21 cellular contexts compared by ENCODE assay signal in genomic region chr17:1759529-1759928, GRCh38. TPM values are rescaled to one million over a fixed set of nuclear protein-coding genes. Genes with fewer than 3 reads are reported as not detected.
DNase-seq lines count a peak whose midpoint lies in the region; ATAC-seq, FAIRE-seq and TF ChIP-seq lines count a peak whose summit lies in the region.
"Had no signal": no experiment of that assay in that cellular context is flagged by ENCODE, and none has a peak within 500 bp of the region (broad histone marks: within the 10 kb centered on the region; RNA-seq: fewer than 3 reads in every experiment).

No MANE protein-coding gene starts in this region.

- no peaks in the 10 kb centered on the region for H3K79me2 ChIP-seq in keratinocyte (ENCODE audit: control insufficient read depth, insufficient read depth, low read length)

- DNase-seq in M059J (ENCODE audit: low read depth), result peak; percentile 24
- no peak for DNase-seq in keratinocyte (ENCODE audit: low read depth, low spot score)
- no peak for DNase-seq in gastrocnemius medialis
- no peak for DNase-seq in mesothelial cell of epicardium (ENCODE audit: low spot score in 2 of 2, unreplicated experiment in 2 of 2)
- DNase-seq: Calu3; CD8-positive, alpha-beta T cell; H7; HFFc6; IMR-90; MG63; NCI-H1048; NCI-H1436; NCI-H1930; NCI-H526 had no signal

- intact Hi-C loops in dendritic cell treated with granulocyte-macrophage colony-stimulating factor and Interleukin-4, amounts not matched to agents 40 ng/mL and 50 ng/mL, for 4 days (cut with micrococcal nuclease), result no loop called here
- intact Hi-C loops in gastrocnemius medialis (cut with DNase I; ENCODE audit: low total_unique reads), result no loop called here

- in situ Hi-C loops in gastrocnemius medialis (cut with MboI; ENCODE audit: low sequenced_read_pairs in 4 of 4), result no loop called here

- peak overlapping the region; percentile 33 for H3K9ac ChIP-seq in keratinocyte (ENCODE audit: control insufficient read depth, extremely low read depth, insufficient read depth, low read length)
- H3K9ac ChIP-seq: BLaER1 had no signal

- H3K27me3 ChIP-seq in keratinocyte (ENCODE audit: control insufficient read depth, extremely low read depth, insufficient read depth, low read length) (no peaks in the 10 kb centered on the region), gastrocnemius medialis (no peaks in the 10 kb centered on the region)
- H3K27me3 ChIP-seq: MG63, SJSA1 had no signal

- no peak overlapping the region for H2AFZ ChIP-seq in keratinocyte (ENCODE audit: control insufficient read depth, low read length)

- FAIRE-seq in keratinocyte (lab: Jason Lieb, UNC), result peak; percentile 23
- FAIRE-seq: GM12891 had no signal

- H3K4me2 ChIP-seq in keratinocyte (ENCODE audit: control insufficient read depth, extremely low read depth, insufficient read depth, low read depth, low read length), result peak overlapping the region; percentile 58
- H3K4me2 ChIP-seq: BLaER1 had no signal

- peak overlapping the region; percentile 85 for H3K27ac Mint-ChIP-seq in dendritic cell treated with granulocyte-macrophage colony-stimulating factor and Interleukin-4, amounts not matched to agents 40 ng/mL and 50 ng/mL, for 4 days
- H3K27ac Mint-ChIP-seq in mesothelial cell of epicardium, result no peak overlapping the region
- H3K27ac Mint-ChIP-seq: HFFc6 had no signal

- H3K4me3 Mint-ChIP-seq in dendritic cell treated with granulocyte-macrophage colony-stimulating factor and Interleukin-4, amounts not matched to agents 40 ng/mL and 50 ng/mL, for 4 days, result no peak overlapping the region
- H3K4me3 Mint-ChIP-seq in mesothelial cell of epicardium, result no peak overlapping the region
- H3K4me3 Mint-ChIP-seq: CD8-positive, alpha-beta T cell; HFFc6 had no signal

- H3K27ac ChIP-seq in keratinocyte (ENCODE audit: control insufficient read depth, insufficient read depth, low read length) (no peak overlapping the region), gastrocnemius medialis (peak overlapping the region; percentile 22 to 64 (median 38))
- H3K27ac ChIP-seq: BLaER1, SJSA1 had no signal

- H3K4me1 Mint-ChIP-seq in dendritic cell treated with granulocyte-macrophage colony-stimulating factor and Interleukin-4, amounts not matched to agents 40 ng/mL and 50 ng/mL, for 4 days (ENCODE audit: low read depth), result peaks cover 88% of the 10 kb centered on the region
- peaks cover 33% of the 10 kb centered on the region for H3K4me1 Mint-ChIP-seq in mesothelial cell of epicardium

- TF ChIP-seq CTCF in keratinocyte (optimal IDR thresholded peaks at IDR 0.05 in 1 of 3, IDR thresholded peaks at IDR 0.05 in 1 of 3, conservative IDR thresholded peaks at IDR 0.05 in 1 of 3; ENCODE audit: extremely low read depth in 1 of 3, insufficient read depth in 2 of 3, low read length in 3 of 3), result no peak
- TF ChIP-seq CTCF in gastrocnemius medialis (IDR thresholded peaks at IDR 0.05 in 4 of 5, conservative IDR thresholded peaks at IDR 0.05 in 1 of 5), result no peak
- no peak for TF ChIP-seq CTCF in mesothelial cell of epicardium (IDR thresholded peaks at IDR 0.05; ENCODE audit: unreplicated experiment)

- H4K20me1 ChIP-seq in keratinocyte (ENCODE audit: control insufficient read depth, extremely low read depth, insufficient read depth, low read length), result no peaks in the 10 kb centered on the region
- H4K20me1 ChIP-seq: BLaER1 had no signal

- TF ChIP-seq POLR2A in gastrocnemius medialis (IDR thresholded peaks at IDR 0.05), result no peak

- H3K4me1 ChIP-seq in keratinocyte (ENCODE audit: control insufficient read depth, extremely low read depth, insufficient read depth, low read length) (peaks cover 32% of the 10 kb centered on the region), gastrocnemius medialis (peaks cover 27 to 28% of the 10 kb centered on the region in 2 donors)

- no peaks in the 10 kb centered on the region for H3K9me1 ChIP-seq in keratinocyte (ENCODE audit: control insufficient read depth, extremely low read depth, insufficient read depth, low read length)

- no peaks in the 10 kb centered on the region for H3K36me3 Mint-ChIP-seq in dendritic cell treated with granulocyte-macrophage colony-stimulating factor and Interleukin-4, amounts not matched to agents 40 ng/mL and 50 ng/mL, for 4 days (ENCODE audit: low read depth)
- no peaks in the 10 kb centered on the region for H3K36me3 Mint-ChIP-seq in mesothelial cell of epicardium
- H3K36me3 Mint-ChIP-seq: CD8-positive, alpha-beta T cell had no signal

- no peaks in the 10 kb centered on the region for H3K9me3 Mint-ChIP-seq in dendritic cell treated with granulocyte-macrophage colony-stimulating factor and Interleukin-4, amounts not matched to agents 40 ng/mL and 50 ng/mL, for 4 days
- no peaks in the 10 kb centered on the region for H3K9me3 Mint-ChIP-seq in mesothelial cell of epicardium
- H3K9me3 Mint-ChIP-seq: CD8-positive, alpha-beta T cell; HFFc6 had no signal

- H3K36me3 ChIP-seq in keratinocyte (ENCODE audit: control insufficient read depth in 2 of 2, extremely low read depth in 1 of 2, insufficient read depth in 2 of 2, low read length in 2 of 2) (no peaks in the 10 kb centered on the region), gastrocnemius medialis (no peaks in the 10 kb centered on the region)
- H3K36me3 ChIP-seq: BLaER1, MG63, SJSA1 had no signal

- peaks cover 5% of the 10 kb centered on the region for H3K27me3 Mint-ChIP-seq in dendritic cell treated with granulocyte-macrophage colony-stimulating factor and Interleukin-4, amounts not matched to agents 40 ng/mL and 50 ng/mL, for 4 days
- H3K27me3 Mint-ChIP-seq in mesothelial cell of epicardium (ENCODE audit: low read depth), result no peaks in the 10 kb centered on the region

- no peak for ATAC-seq in gastrocnemius medialis
- ATAC-seq in GM18511 (IDR thresholded peaks at IDR 0.05; ENCODE audit: unreplicated experiment), result no peak
- no peak for ATAC-seq in HG02884 (IDR thresholded peaks at IDR 0.05; ENCODE audit: unreplicated experiment)
- ATAC-seq in GM21526 (IDR thresholded peaks at IDR 0.05; ENCODE audit: low FRiP score, unreplicated experiment), result no peak
- ATAC-seq: CD8-positive, alpha-beta T cell had no signal

- dilution Hi-C loops in keratinocyte (cut with MboI; ENCODE audit: extremely low pct_ligation_motif_present, low sequenced_read_pairs), result no loop called here

- H3K4me3 ChIP-seq in keratinocyte (ENCODE audit: control insufficient read depth in 2 of 3, extremely low read depth in 1 of 3, insufficient read depth in 2 of 3, low read depth in 1 of 3, low read length in 3 of 3) (no peak overlapping the region), gastrocnemius medialis (no peak overlapping the region)
- H3K4me3 ChIP-seq: BLaER1, MG63, SJSA1 had no signal

- H3K9me3 ChIP-seq in keratinocyte (ENCODE audit: control insufficient read depth, low read depth, low read length) (no peaks in the 10 kb centered on the region), gastrocnemius medialis (no peaks in the 10 kb centered on the region)
- H3K9me3 ChIP-seq: BLaER1, MG63, SJSA1 had no signal

RNA-seq across cellular contexts. Expression of gene SERPINF1, which starts 2.3 kb away (rescaled TPM):
- not detected in 2 replicates for total RNA-seq in M059J (2014; rRNA removed; shearing (Covaris generic))
- 17.3 to 29.8 TPM (median 23.2 TPM) in 3 replicates for polyA plus RNA-seq in keratinocyte
- polyA plus RNA-seq in keratinocyte (2011; ENCODE audit: low read depth), result 7.0 TPM
- 7.6 and 12.1 TPM in 2 replicates for polyA plus RNA-seq in keratinocyte (2011; cell fraction: cytosol; rRNA removed)
- 74.3 and 95.0 TPM in 2 replicates for polyA plus RNA-seq in keratinocyte (2011; cell fraction: nucleus; rRNA removed)
- 7.5 and 8.7 TPM in 2 replicates for polyA plus RNA-seq in keratinocyte (2012; ENCODE audit: low replicate concordance)
- polyA minus RNA-seq in keratinocyte, result 9.5 to 29.1 TPM (median 15.6 TPM) in 3 replicates
- polyA minus RNA-seq in keratinocyte (2011; cell fraction: cytosol; rRNA and poly(A)+ RNA removed), result 11.1 TPM
- 6.6 and 10.3 TPM in 2 replicates for polyA minus RNA-seq in keratinocyte (2011; cell fraction: nucleus; rRNA and poly(A)+ RNA removed)
- 100 to 1,000 TPM; 554 to 698 (median 631) TPM for total RNA-seq in gastrocnemius medialis
- 69.6 to 72.5 TPM (median 71.4 TPM) in 3 replicates for total RNA-seq in mesothelial cell of epicardium
- total RNA-seq: Calu3, SJSA1 had no signal

RNA-seq across cellular contexts. Expression of gene SERPINF2, which starts 16.9 kb away (rescaled TPM):
- 0.05 TPM in 1 of 2 replicates, not detected in the other for total RNA-seq in M059J (2014; rRNA removed; shearing (Covaris generic))
- 0.93 to 1.5 TPM (median 0.96 TPM) in 3 replicates for polyA plus RNA-seq in keratinocyte
- not detected for polyA plus RNA-seq in keratinocyte (2011; ENCODE audit: low read depth)
- polyA plus RNA-seq in keratinocyte (2011; cell fraction: cytosol; rRNA removed), result 0.50 and 1.1 TPM in 2 replicates
- polyA plus RNA-seq in keratinocyte (2011; cell fraction: nucleus; rRNA removed), result 1.3 and 2.0 TPM in 2 replicates
- 0.66 and 1.7 TPM in 2 replicates for polyA plus RNA-seq in keratinocyte (2012; ENCODE audit: low replicate concordance)
- 0.45 to 1.0 TPM (median 0.46 TPM) in 3 replicates for polyA minus RNA-seq in keratinocyte
- polyA minus RNA-seq in keratinocyte (2011; cell fraction: cytosol; rRNA and poly(A)+ RNA removed), result 2.3 TPM
- polyA minus RNA-seq in keratinocyte (2011; cell fraction: nucleus; rRNA and poly(A)+ RNA removed), result 0.95 and 1.0 TPM in 2 replicates
- total RNA-seq in gastrocnemius medialis (1 to 10 TPM in 3 of 4 donors, under 1 TPM in 1; 0.85 to 6.4 (median 4.3) TPM), mesothelial cell of epicardium (0.32 to 0.63 TPM (median 0.44 TPM) in 3 replicates)
- total RNA-seq: HFFc6, IMR-90, SJSA1 had no signal
- polyA plus RNA-seq: IMR-90 had no signal

RNA-seq across cellular contexts. Expression of gene WDR81, which starts 35.0 kb away (rescaled TPM):
- total RNA-seq in M059J (2014; rRNA removed; shearing (Covaris generic)), result 4.0 and 9.5 TPM in 2 replicates
- 4.2 to 9.5 TPM (median 7.3 TPM) in 3 replicates for polyA plus RNA-seq in keratinocyte
- 3.9 TPM for polyA plus RNA-seq in keratinocyte (2011; ENCODE audit: low read depth)
- polyA plus RNA-seq in keratinocyte (2011; cell fraction: cytosol; rRNA removed), result 2.9 and 6.2 TPM in 2 replicates
- 21.5 and 27.0 TPM in 2 replicates for polyA plus RNA-seq in keratinocyte (2011; cell fraction: nucleus; rRNA removed)
- polyA plus RNA-seq in keratinocyte (2012; ENCODE audit: low replicate concordance), result 8.9 and 15.4 TPM in 2 replicates
- 7.7 to 21.7 TPM (median 11.9 TPM) in 3 replicates for polyA minus RNA-seq in keratinocyte
- 19.6 TPM for polyA minus RNA-seq in keratinocyte (2011; cell fraction: cytosol; rRNA and poly(A)+ RNA removed)
- 30.9 and 37.2 TPM in 2 replicates for polyA minus RNA-seq in keratinocyte (2011; cell fraction: nucleus; rRNA and poly(A)+ RNA removed)
- total RNA-seq in gastrocnemius medialis (10 to 100 TPM; 22.3 to 61.1 (median 42.7) TPM), mesothelial cell of epicardium (20.3 to 22.9 TPM (median 20.6 TPM) in 3 replicates)

RNA-seq across cellular contexts. Expression of gene TLCD2, which starts 49.4 kb away (rescaled TPM):
- 0.02 and 0.32 TPM in 2 replicates for total RNA-seq in M059J (2014; rRNA removed; shearing (Covaris generic))
- 0.75 to 1.1 TPM (median 0.76 TPM) in 3 replicates for polyA plus RNA-seq in keratinocyte
- polyA plus RNA-seq in keratinocyte (2011; ENCODE audit: low read depth), result 10.0 TPM
- polyA plus RNA-seq in keratinocyte (2011; cell fraction: cytosol; rRNA removed), result 1.00 and 1.1 TPM in 2 replicates
- polyA plus RNA-seq in keratinocyte (2011; cell fraction: nucleus; rRNA removed), result 2.1 and 2.6 TPM in 2 replicates
- 1.3 and 3.5 TPM in 2 replicates for polyA plus RNA-seq in keratinocyte (2012; ENCODE audit: low replicate concordance)
- 0.48 to 2.2 TPM (median 0.95 TPM) in 3 replicates for polyA minus RNA-seq in keratinocyte
- polyA minus RNA-seq in keratinocyte (2011; cell fraction: cytosol; rRNA and poly(A)+ RNA removed), result 1.3 TPM
- 0.84 and 2.0 TPM in 2 replicates for polyA minus RNA-seq in keratinocyte (2011; cell fraction: nucleus; rRNA and poly(A)+ RNA removed)
- total RNA-seq in gastrocnemius medialis (under 1 TPM; 0.66 to 0.95 (median 0.85) TPM), mesothelial cell of epicardium (8.6 to 9.2 TPM (median 8.7 TPM) in 3 replicates)

Comparison
In these comparisons a context has a peak if more than half of its experiments do, and no peak if none do; other contexts are left out.
1. RNA of gene SERPINF1, which starts 2.3 kb away (total RNA-seq): 554 to 698 TPM in gastrocnemius medialis and 69.6 to 72.5 TPM in mesothelial cell of epicardium; not detected in M059J; every median in the first group is over 10 times any median in the second.